In the genomic region with DNA sequence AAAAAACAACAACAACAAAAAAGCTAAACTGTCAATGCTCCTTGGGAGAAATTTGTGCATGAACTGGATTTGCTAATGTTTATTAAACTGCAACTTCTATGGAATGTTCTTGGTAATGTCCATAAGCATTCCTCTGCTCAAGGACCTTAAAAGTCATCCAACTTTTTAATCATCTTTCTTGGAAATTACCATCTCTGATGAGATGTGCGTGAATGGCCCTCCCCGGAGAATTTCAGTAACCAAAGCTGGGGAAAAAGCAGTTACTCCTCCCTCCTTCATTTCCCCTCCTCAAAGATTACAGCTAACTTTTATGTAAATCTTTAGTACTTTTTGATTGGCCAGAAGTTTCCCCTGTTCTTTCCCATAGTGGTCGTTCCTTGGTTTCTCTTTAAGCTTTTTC, we compare ENCODE assay signal across 23 cellular contexts. TPM values are rescaled to one million over a fixed set of nuclear protein-coding genes. Genes with fewer than 3 reads are reported as not detected.
DNase-seq lines count a peak whose midpoint lies in the region; ATAC-seq and TF ChIP-seq lines count a peak whose summit lies in the region.
"Had no signal": no experiment of that assay in that cellular context is flagged by ENCODE, and none has a peak within 500 bp of the region (broad histone marks: within the 10 kb centered on the region; RNA-seq: fewer than 3 reads in every experiment).

No MANE protein-coding gene starts in this region.

- peaks cover 9% of the 10 kb centered on the region for H3K4me1 Mint-ChIP-seq in CD4-positive, alpha-beta T cell (ENCODE audit: low read depth)

- H3K79me2 ChIP-seq in OCI-LY7 (ENCODE audit: insufficient read depth, low read depth, low read length): peaks cover 46% of the 10 kb centered on the region

- TF ChIP-seq CTCF in A673 (conservative IDR thresholded peaks at IDR 0.05; ENCODE audit: low read depth, low read length) (no peak), OCI-LY7 (conservative IDR thresholded peaks at IDR 0.05; ENCODE audit: low read length) (no peak), fibroblast of the aortic adventitia (IDR thresholded peaks at IDR 0.05; ENCODE audit: insufficient read depth, low read length) (no peak)
- TF ChIP-seq CTCF in CD4-positive, alpha-beta T cell (IDR thresholded peaks at IDR 0.05): no peak

- CTCF ChIA-PET in A673 (lab: Charles Lee): no interaction called here
- CTCF ChIA-PET in CD4-positive, alpha-beta T cell (lab: Charles Lee): interaction anchor here (0.7 kb wide), 1 partner anchor 65 kb away, joined by 4 read pairs; no protein-coding TSS in a partner anchor
- CTCF ChIA-PET in OCI-LY7 (lab: Charles Lee; ENCODE audit: unreplicated experiment): interaction anchor here (1.2 kb wide), 1 partner anchor 31 kb away, joined by 3 read pairs; no protein-coding TSS in a partner anchor

- intact Hi-C loops in A673 (cut with micrococcal nuclease; ENCODE audit: unreplicated experiment) (no loop called here), OCI-LY7 (cut with micrococcal nuclease; ENCODE audit: unreplicated experiment) (loop anchor here (10.0 kb wide), 2 partner anchors 716 to 1016 kb away; no protein-coding TSS in a partner anchor)
- intact Hi-C loops in CD4-positive, alpha-beta T cell (cut with DNase I, micrococcal nuclease): loop anchor here in 1 of 2 experiments (10.0 kb wide), 1 partner anchor 84 kb away; no protein-coding TSS in a partner anchor

- no peak overlapping the region for H3K27ac Mint-ChIP-seq in CD4-positive, alpha-beta T cell
- H3K27ac Mint-ChIP-seq: HFFc6, T-cell had no signal

- H3K4me3 Mint-ChIP-seq in CD4-positive, alpha-beta T cell: peak overlapping the region; percentile 30
- H3K4me3 Mint-ChIP-seq: HFFc6, T-cell had no signal

- H3K4me3 ChIP-seq in A673 (ENCODE audit: low read depth, low read length, poor library complexity, severe bottlenecking) (no peak overlapping the region), OCI-LY7 (ENCODE audit: low read depth, low read length, poor library complexity, severe bottlenecking) (peak overlapping the region; percentile 1), fibroblast of the aortic adventitia (ENCODE audit: low read depth, low read length) (no peak overlapping the region), HAP-1 (no peak overlapping the region)

- H4K20me1 ChIP-seq in OCI-LY7 (ENCODE audit: insufficient read depth, low read length): peaks cover 9% of the 10 kb centered on the region; the same call in 1 of the 2 replicates

- peaks cover 14% of the 10 kb centered on the region for H3K36me3 Mint-ChIP-seq in CD4-positive, alpha-beta T cell (ENCODE audit: low read depth)

- peak overlapping the region; percentile 18; the same call in 1 of the 2 replicates for H2AFZ ChIP-seq in OCI-LY7 (ENCODE audit: low read length)

- H3K27ac ChIP-seq in A673 (ENCODE audit: low read depth, low read length, poor library complexity, severe bottlenecking): peak overlapping the region; percentile 38
- no peak overlapping the region for H3K27ac ChIP-seq in CD4-positive, alpha-beta T cell (ENCODE audit: low read depth, low read length)
- peak overlapping the region; percentile 95 for H3K27ac ChIP-seq in OCI-LY7 (ENCODE audit: low read depth, low read length, poor library complexity, severe bottlenecking)
- H3K27ac ChIP-seq: C4-2B, KMS-11 had no signal

- H3K4me1 ChIP-seq in A673 (ENCODE audit: insufficient read depth, low read length, poor library complexity, severe bottlenecking): peaks cover 46% of the 10 kb centered on the region
- peaks cover 46% of the 10 kb centered on the region for H3K4me1 ChIP-seq in OCI-LY7 (ENCODE audit: insufficient read depth, low read length, poor library complexity, severe bottlenecking)
- H3K4me1 ChIP-seq in HAP-1: peaks cover 9% of the 10 kb centered on the region

- in situ Hi-C loops in HAP-1 (cut with MboI; ENCODE audit: low sequenced_read_pairs): loop anchor here (25.0 kb wide), 1 partner anchor 147 kb away; the partner anchor contains the start of gene RPL7L1

- H3K36me3 ChIP-seq in A673 (ENCODE audit: insufficient read depth, low read length, poor library complexity, severe bottlenecking): no peaks in the 10 kb centered on the region
- H3K36me3 ChIP-seq in OCI-LY7 (ENCODE audit: insufficient read depth, low read length): peaks cover 20% of the 10 kb centered on the region
- H3K36me3 ChIP-seq in HAP-1 (replicated peaks): no peaks in the 10 kb centered on the region

- H3K4me2 ChIP-seq in OCI-LY7 (ENCODE audit: low read length): peak overlapping the region; percentile 75
- H3K4me2 ChIP-seq: KMS-11, SK-N-SH had no signal

- no TSS peak for BruUV-seq in A673 (replicated peaks; lab: Mats Ljungman, UMichigan)
- no TSS peak for BruUV-seq in OCI-LY7 (replicated peaks; lab: Mats Ljungman, UMichigan)

- peaks cover 9% of the 10 kb centered on the region for H3K9me3 Mint-ChIP-seq in CD4-positive, alpha-beta T cell
- H3K9me3 Mint-ChIP-seq: HFFc6 had no signal

- DNase-seq in A673 (ENCODE audit: low spot score): no peak
- no peak for DNase-seq in CD4-positive, alpha-beta T cell
- no peak for DNase-seq in OCI-LY7 (ENCODE audit: low spot score)
- DNase-seq in fibroblast of the aortic adventitia (ENCODE audit: low read depth): peak; percentile 77
- DNase-seq in HAP-1 (ENCODE audit: low spot score in 2 of 2): no peak
- DNase-seq in NCI-H2171 (lab: John Stamatoyannopoulos, UW): no peak
- DNase-seq in NCI-H345 treated with DMSO at 0.1 percent for 48 hours (lab: John Stamatoyannopoulos, UW; ENCODE audit: unreplicated experiment): no peak
- DNase-seq in stimulated activated CD4-positive, alpha-beta T cell treated with anti-CD3 and anti-CD28 coated beads, Interleukin-2, amount 100 ng/mL, for 24 hours: no peak
- DNase-seq: 8988T, DMS79 treated with DMSO at 0.1 percent for 48 hours, GOT3, HFFc6, MV-4-11, NCI-H1436, NCI-H1930, NCI-H345, NCI-H69, SHP77, SK-N-SH, T-cell had no signal

- H3K27me3 Mint-ChIP-seq in CD4-positive, alpha-beta T cell: no peaks in the 10 kb centered on the region
- H3K27me3 Mint-ChIP-seq: T-cell had no signal

- POLR2A ChIA-PET in A673 (lab: Charles Lee; ENCODE audit: low non-redundant PET) (no interaction called here), OCI-LY7 (lab: Charles Lee) (interaction anchor here (0.6 to 14.2 kb wide), 11 partner anchors 9 to 835 kb away, joined by 3 to 494 read pairs (median 4); partner anchors contain the start of genes BICRAL and TAF8)
- POLR2A ChIA-PET in CD4-positive, alpha-beta T cell (lab: Charles Lee): interaction anchor here (0.7 to 13.7 kb wide), 2 partner anchors 15 to 36 kb away, joined by 3 to 1427 read pairs; partner anchors contain the start of gene BICRAL

- no peaks in the 10 kb centered on the region for H3K9me2 ChIP-seq in OCI-LY7 (ENCODE audit: insufficient read depth, low read length)
- H3K9me2 ChIP-seq: SK-N-SH had no signal

- no peak for ATAC-seq in CD4-positive, alpha-beta T cell (ENCODE audit: poor library complexity)
- ATAC-seq: T-cell had no signal

- H3K9me3 ChIP-seq in A673 (ENCODE audit: low read depth, low read length, poor library complexity, severe bottlenecking) (no peaks in the 10 kb centered on the region), OCI-LY7 (ENCODE audit: low read length) (no peaks in the 10 kb centered on the region), HAP-1 (no peaks in the 10 kb centered on the region)
- H3K9me3 ChIP-seq in CD4-positive, alpha-beta T cell (ENCODE audit: control insufficient read depth, low read length): peaks cover 5% of the 10 kb centered on the region
- H3K9me3 ChIP-seq: SK-N-SH had no signal

- H3K27me3 ChIP-seq in A673 (replicated peaks; ENCODE audit: insufficient read depth, low read depth, low read length, poor library complexity): no peaks in the 10 kb centered on the region
- H3K27me3 ChIP-seq in CD4-positive, alpha-beta T cell (ENCODE audit: control insufficient read depth, insufficient read depth, low read length): no peaks in the 10 kb centered on the region
- no peaks in the 10 kb centered on the region for H3K27me3 ChIP-seq in HAP-1 (ENCODE audit: low read depth)

RNA-seq across cellular contexts. Expression of gene TBCC, which starts 5.2 kb away (rescaled TPM):
- total RNA-seq in A673 (2021) (29.4 and 31.3 TPM in 2 replicates), OCI-LY7 (2022) (69.2 and 78.0 TPM in 2 replicates), fibroblast of the aortic adventitia (ENCODE audit: low replicate concordance) (19.3 and 31.1 TPM in 2 replicates)
- 10 to 100 TPM; 67.3 to 68.3 TPM for total RNA-seq in CD4-positive, alpha-beta T cell
- 118 and 136 TPM in 2 replicates for total RNA-seq in OCI-LY7 (2014; rRNA removed; shearing (Covaris generic))

RNA-seq across cellular contexts. Expression of gene PRPH2, which starts 18.3 kb away (rescaled TPM):
- 0.41 and 0.46 TPM in 2 replicates for total RNA-seq in A673 (2021)
- under 1 TPM; 0.08 to 0.11 TPM for total RNA-seq in CD4-positive, alpha-beta T cell
- not detected in 2 replicates for total RNA-seq in OCI-LY7 (2014; rRNA removed; shearing (Covaris generic))
- not detected in 2 replicates for total RNA-seq in OCI-LY7 (2022)
- 0.72 and 1.3 TPM in 2 replicates for total RNA-seq in fibroblast of the aortic adventitia (ENCODE audit: low replicate concordance)
- total RNA-seq: G401 had no signal

RNA-seq across cellular contexts. Expression of gene BICRAL, which starts 41.1 kb away (rescaled TPM):
- 6.9 and 7.9 TPM in 2 replicates for total RNA-seq in A673 (2021)
- 10 to 100 TPM; 15.0 to 15.8 TPM for total RNA-seq in CD4-positive, alpha-beta T cell
- 8.0 and 10.3 TPM in 2 replicates for total RNA-seq in OCI-LY7 (2014; rRNA removed; shearing (Covaris generic))
- total RNA-seq in OCI-LY7 (2022): 25.7 and 27.8 TPM in 2 replicates
- 7.7 and 15.8 TPM in 2 replicates for total RNA-seq in fibroblast of the aortic adventitia (ENCODE audit: low replicate concordance)
